Comparison of ENCODE assay signal across 12 cellular contexts in the genomic region with DNA sequence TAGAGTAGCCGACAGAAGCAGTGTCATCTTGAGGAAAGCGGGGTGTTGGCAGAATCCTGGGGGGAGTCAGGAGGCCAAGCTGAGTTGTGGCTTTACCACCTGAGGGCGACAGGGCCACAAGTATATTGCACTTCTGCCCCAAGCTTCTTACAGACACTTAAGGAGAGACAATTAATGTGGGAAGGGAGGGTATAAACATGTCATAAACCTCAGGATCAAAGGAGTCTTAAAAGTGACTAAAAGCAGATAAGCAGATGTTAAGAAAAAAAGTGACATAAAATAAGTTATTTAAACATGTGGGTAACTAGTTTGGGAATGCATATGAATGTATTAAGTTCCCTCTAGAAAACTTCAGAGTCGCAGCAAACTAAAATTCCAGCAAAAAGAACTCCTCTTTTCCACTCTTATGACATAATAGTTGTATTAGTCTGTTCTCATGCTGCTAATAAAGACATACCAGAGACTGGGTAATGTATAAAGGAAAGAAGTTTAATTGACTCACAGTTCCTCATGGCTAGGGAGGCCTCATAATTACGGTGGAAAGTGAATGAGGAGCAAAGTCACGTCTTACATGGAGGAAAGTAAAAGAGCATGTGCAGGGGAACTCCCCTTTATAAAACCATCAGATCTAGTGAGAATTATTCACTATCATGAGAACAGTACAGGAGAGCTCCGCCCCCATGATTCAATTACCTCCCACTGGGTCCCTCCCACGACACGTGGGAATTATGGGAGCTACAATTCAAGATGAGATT.
DNase-seq lines count a peak whose midpoint lies in the region; ATAC-seq and TF ChIP-seq lines count a peak whose summit lies in the region.
"Had no signal": no experiment of that assay in that cellular context is flagged by ENCODE, and none has a peak within 500 bp of the region (broad histone marks: within the 10 kb centered on the region; RNA-seq: fewer than 3 reads in every experiment).

No MANE protein-coding gene starts in this region.

- intact Hi-C loops in mucosa of descending colon (cut with DNase I, micrococcal nuclease): no loop called here
- intact Hi-C loops in uterus (cut with DNase I; ENCODE audit: low total_unique reads): no loop called here

- no peaks in the 10 kb centered on the region for H3K27me3 ChIP-seq in brain microvascular endothelial cell (replicated peaks)
- H3K27me3 ChIP-seq in uterus: no peaks in the 10 kb centered on the region
- no peaks in the 10 kb centered on the region for H3K27me3 ChIP-seq in foreskin keratinocyte
- H3K27me3 ChIP-seq: BLaER1, SJCRH30 had no signal

- H3K4me3 ChIP-seq in brain microvascular endothelial cell (ENCODE audit: low read depth, low read length) (no peak overlapping the region), mucosa of descending colon (no peak overlapping the region), uterus (no peak overlapping the region)
- H3K4me3 ChIP-seq: BLaER1, SJCRH30 had no signal

- H3K4me1 ChIP-seq in mucosa of descending colon (ENCODE audit: low read depth) (no peaks in the 10 kb centered on the region), uterus (no peaks in the 10 kb centered on the region), foreskin keratinocyte (peaks cover 8% of the 10 kb centered on the region)
- H3K4me1 ChIP-seq: BLaER1, SJCRH30 had no signal

- DNase-seq in stimulated activated CD4-positive, alpha-beta T cell treated with anti-CD3 and anti-CD28 coated beads, Interleukin-15, amount 100 ng/mL, for 24 hours: peak; percentile 19
- no peak for DNase-seq in stimulated activated CD4-positive, alpha-beta T cell treated with anti-CD3 and anti-CD28 coated beads, Interleukin-2, amount 100 ng/mL, for 48 hours
- DNase-seq in brain microvascular endothelial cell (no peak), mucosa of descending colon (peak in 1 of 3 donors; percentile 32), uterus (no peak), foreskin keratinocyte (no peak), D341Med (ENCODE audit: low spot score) (no peak)
- DNase-seq: activated effector memory CD4-positive, alpha-beta T cell treated with anti-CD3 and anti-CD28 coated beads, Interleukin-2, amount 50 U/mL, for 16 hours; NCI-H526; SJCRH30 had no signal

- H3K9me3 ChIP-seq in mucosa of descending colon: no peaks in the 10 kb centered on the region
- H3K9me3 ChIP-seq in uterus: no peaks in the 10 kb centered on the region
- H3K9me3 ChIP-seq: SJCRH30 had no signal

- no peak for TF ChIP-seq POLR2A in uterus (IDR thresholded peaks at IDR 0.05)

- H3K36me3 ChIP-seq in brain microvascular endothelial cell (replicated peaks) (peaks cover 77% of the 10 kb centered on the region), mucosa of descending colon (ENCODE audit: low read depth) (no peaks in the 10 kb centered on the region), uterus (no peaks in the 10 kb centered on the region)

- no peak for TF ChIP-seq CTCF in brain microvascular endothelial cell (IDR thresholded peaks at IDR 0.05; ENCODE audit: low read depth, low read length, missing control alignments)
- no peak for TF ChIP-seq CTCF in mucosa of descending colon (IDR thresholded peaks at IDR 0.05)
- TF ChIP-seq CTCF in uterus (IDR thresholded peaks at IDR 0.05): no peak
- TF ChIP-seq CTCF in foreskin keratinocyte (conservative IDR thresholded peaks at IDR 0.05): no peak

- in situ Hi-C loops in brain microvascular endothelial cell (cut with HindIII; ENCODE audit: low pct_ligation_motif_present, low sequenced_read_pairs): no loop called here

- H3K27ac ChIP-seq in brain microvascular endothelial cell (peak overlapping the region; percentile 49), uterus (peak overlapping the region; percentile 2 to 8), foreskin keratinocyte (no peak overlapping the region)
- H3K27ac ChIP-seq: BLaER1, SJCRH30 had no signal

- ATAC-seq in mucosa of descending colon (peak; percentile 57), foreskin keratinocyte (no peak), HG03342 (IDR thresholded peaks at IDR 0.05; ENCODE audit: unreplicated experiment) (no peak)
